In the genomic region with DNA sequence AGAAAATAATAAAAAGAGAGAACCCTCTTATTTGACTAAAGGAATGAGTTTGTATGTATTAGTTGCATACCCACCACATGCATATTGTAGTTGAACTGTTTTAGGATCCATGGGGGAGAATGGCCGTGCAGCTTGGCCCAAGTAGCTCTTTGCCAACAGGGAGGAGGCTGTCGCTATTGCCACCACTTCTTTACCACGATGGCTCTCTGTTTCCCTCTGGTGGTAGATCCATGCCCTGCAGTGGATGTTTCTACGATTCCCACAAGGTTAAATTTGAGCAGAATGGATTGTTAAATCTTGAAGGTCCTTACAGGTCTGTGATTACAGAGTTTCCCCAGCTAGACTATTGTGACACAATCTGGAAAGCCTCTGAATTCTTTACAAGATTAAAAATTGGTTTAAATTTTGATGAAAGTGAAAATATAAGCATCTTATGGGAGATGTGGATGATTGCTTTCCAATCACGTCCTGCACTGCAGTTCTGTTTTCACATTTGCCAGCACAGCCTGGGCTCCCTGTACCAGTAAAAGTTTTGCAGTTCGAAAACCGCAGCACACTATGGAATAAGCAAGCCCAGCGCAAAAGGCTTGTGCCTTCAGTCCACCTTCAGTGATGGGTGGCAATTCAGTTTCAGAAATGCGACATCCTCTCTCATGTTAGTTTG, we compare ENCODE assay signal across 2 cellular contexts.
TF ChIP-seq lines count a peak whose summit lies in the region.

No MANE protein-coding gene starts in this region.

TF ChIP-seq in HEK293, 187 proteins besides CTCF, POLR2A, EP300 and RAD21 (continued from another document):
- TF ChIP-seq HOXA7 (CRISPR knock-in tag; IDR thresholded peaks at IDR 0.05; ENCODE audit: borderline replicate concordance) (no peak), ZNF223 (tag by site-specific recombination; IDR thresholded peaks at IDR 0.05) (no peak), SCRT2 (tag by site-specific recombination; IDR thresholded peaks at IDR 0.05) (no peak), ZNF473 (tag by site-specific recombination; IDR thresholded peaks at IDR 0.05) (no peak), ZSCAN30 (tag by site-specific recombination; IDR thresholded peaks at IDR 0.05) (no peak), ZNF660 (tag by site-specific recombination; IDR thresholded peaks at IDR 0.05) (0 out of 2 replicates have a peak, but pooled peaks have one; percentile 42), YY1 (tag by site-specific recombination; IDR thresholded peaks at IDR 0.05) (0 out of 2 replicates have a peak, but pooled peaks have one; percentile 35)
- TF ChIP-seq, protein P1, sequence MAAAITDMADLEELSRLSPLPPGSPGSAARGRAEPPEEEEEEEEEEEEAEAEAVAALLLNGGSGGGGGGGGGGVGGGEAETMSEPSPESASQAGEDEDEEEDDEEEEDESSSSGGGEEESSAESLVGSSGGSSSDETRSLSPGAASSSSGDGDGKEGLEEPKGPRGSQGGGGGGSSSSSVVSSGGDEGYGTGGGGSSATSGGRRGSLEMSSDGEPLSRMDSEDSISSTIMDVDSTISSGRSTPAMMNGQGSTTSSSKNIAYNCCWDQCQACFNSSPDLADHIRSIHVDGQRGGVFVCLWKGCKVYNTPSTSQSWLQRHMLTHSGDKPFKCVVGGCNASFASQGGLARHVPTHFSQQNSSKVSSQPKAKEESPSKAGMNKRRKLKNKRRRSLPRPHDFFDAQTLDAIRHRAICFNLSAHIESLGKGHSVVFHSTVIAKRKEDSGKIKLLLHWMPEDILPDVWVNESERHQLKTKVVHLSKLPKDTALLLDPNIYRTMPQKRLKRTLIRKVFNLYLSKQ (tag by site-specific recombination; IDR thresholded peaks at IDR 0.05; ENCODE audit: borderline replicate concordance), result no peak

TF ChIP-seq in K562, 482 proteins besides CTCF, POLR2A, EP300 and RAD21 (continued from another document):
- TF ChIP-seq, protein P2, sequence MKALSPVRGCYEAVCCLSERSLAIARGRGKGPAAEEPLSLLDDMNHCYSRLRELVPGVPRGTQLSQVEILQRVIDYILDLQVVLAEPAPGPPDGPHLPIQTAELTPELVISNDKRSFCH (CRISPR knock-in tag; IDR thresholded peaks at IDR 0.05), result 0 out of 2 replicates have a peak, but pooled peaks have one; percentile 5
- TF ChIP-seq, protein P2 (tag; IDR thresholded peaks at IDR 0.05), result no peak
- TF ChIP-seq SMC3 (conservative IDR thresholded peaks at IDR 0.05; ENCODE audit: insufficient read depth, low read depth, low read length) (peak; percentile 79; the same call in 1 of the 2 replicates), STAG1 (CRISPR knock-in tag; IDR thresholded peaks at IDR 0.05; ENCODE audit: borderline replicate concordance) (peak; percentile 94), ZFP36 (IDR thresholded peaks at IDR 0.05; ENCODE audit: low read depth, low read length, partially characterized antibody) (peak; percentile 7), ARID2 (IDR thresholded peaks at IDR 0.05) (no peak)
